Comparison of ENCODE assay signal across 8 cellular contexts in the genomic region with DNA sequence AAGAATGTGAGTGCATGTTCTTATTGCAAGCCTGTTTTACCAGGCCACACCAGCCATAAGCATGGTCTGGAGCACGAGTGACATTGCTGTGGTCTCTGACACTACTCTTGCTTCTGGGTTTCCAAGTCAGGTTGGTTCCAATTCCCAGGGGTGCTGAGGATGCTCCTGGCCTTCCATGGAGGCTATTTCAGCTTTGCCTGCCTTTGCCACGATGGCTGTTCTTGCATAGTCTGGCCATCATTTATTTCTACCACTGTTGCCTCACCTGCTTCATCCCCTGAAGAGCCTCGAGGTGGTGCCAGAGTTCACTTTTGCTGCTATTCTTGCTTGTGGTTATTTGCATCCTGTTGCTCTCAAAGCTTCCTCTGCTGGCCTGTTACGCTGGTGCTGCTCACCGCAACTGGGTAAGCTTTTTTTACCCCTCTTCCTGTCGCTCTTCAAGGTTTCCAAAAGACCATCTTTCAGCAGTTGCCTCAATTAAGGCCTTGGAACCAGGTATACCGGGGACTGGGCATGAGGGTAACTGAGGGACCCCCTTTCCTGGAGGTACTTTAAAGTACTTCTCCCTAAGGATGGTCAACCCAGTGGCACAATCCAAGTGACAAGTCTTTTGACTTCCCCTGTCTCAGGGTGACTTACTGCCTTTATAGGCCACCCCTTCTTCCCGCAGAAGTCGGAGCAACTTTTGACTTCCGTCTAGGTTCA.
A peak's percentile ranks its signal among the peaks of the same experiment; 100 is the strongest.
DNase-seq lines count a peak whose midpoint lies in the region; ATAC-seq, FAIRE-seq and TF ChIP-seq lines count a peak whose summit lies in the region.

No MANE protein-coding gene starts in this region.

- peak; percentile 100 for ATAC-seq in GM19455 (IDR thresholded peaks at IDR 0.05; ENCODE audit: unreplicated experiment)
- peak; percentile 100 for ATAC-seq in HG03520 (IDR thresholded peaks at IDR 0.05; ENCODE audit: unreplicated experiment)
- ATAC-seq in left ventricle myocardium superior = peak; percentile 72

- DNase-seq in D721Med (ENCODE audit: insufficient read length, low spot score) (no peak), SIG-M5 (lab: John Stamatoyannopoulos, UW) (peak; percentile 78), left ventricle myocardium superior (no peak), NCI-H1092 treated with DMSO at 0.1 percent for 48 hours (lab: John Stamatoyannopoulos, UW) (no peak)
- peak; percentile 61 for DNase-seq in activated gamma-delta T cell treated with anti-CD3 and anti-CD28 coated beads, Interleukin-2, amount 50 U/mL, for 16 hours (ENCODE audit: low read depth)
- DNase-seq in stimulated activated CD4-positive, alpha-beta T cell treated with anti-CD3 and anti-CD28 coated beads, Interleukin-12 subunit alpha, Interleukin-12 subunit beta, amount 100 ng/mL, for 48 hours (ENCODE audit: low read depth in 2 of 3, low spot score in 1 of 3) = peak; percentile 49 to 51 (median 49)

- TF ChIP-seq CTCF in D721Med (IDR thresholded peaks at IDR 0.05; ENCODE audit: insufficient read depth, missing control alignments) = peak; percentile 81

- FAIRE-seq in D721Med (lab: Jason Lieb, UNC) = peak; percentile 44

- intact Hi-C loops in left ventricle myocardium superior (cut with micrococcal nuclease) = loop anchor here (5.0 kb wide), 1 partner anchor 333 kb away; no protein-coding TSS in a partner anchor

Comparison
In these comparisons a context has a peak if more than half of its experiments do, and no peak if none do; other contexts are left out.
1. DNase-seq: peak in SIG-M5 (single experiment), activated gamma-delta T cell treated with anti-CD3 and anti-CD28 coated beads, Interleukin-2, amount 50 U/mL, for 16 hours (single experiment) and stimulated activated CD4-positive, alpha-beta T cell treated with anti-CD3 and anti-CD28 coated beads, Interleukin-12 subunit alpha, Interleukin-12 subunit beta, amount 100 ng/mL, for 48 hours (3 of 3); none in D721Med (single experiment), left ventricle myocardium superior (single experiment) and NCI-H1092 treated with DMSO at 0.1 percent for 48 hours (single experiment).
2. Peak in every context shown above with its lines, with median percentiles within 50 percentile points of each other: ATAC-seq.